Comparison of ENCODE assay signal across 21 cellular contexts in the genomic region with DNA sequence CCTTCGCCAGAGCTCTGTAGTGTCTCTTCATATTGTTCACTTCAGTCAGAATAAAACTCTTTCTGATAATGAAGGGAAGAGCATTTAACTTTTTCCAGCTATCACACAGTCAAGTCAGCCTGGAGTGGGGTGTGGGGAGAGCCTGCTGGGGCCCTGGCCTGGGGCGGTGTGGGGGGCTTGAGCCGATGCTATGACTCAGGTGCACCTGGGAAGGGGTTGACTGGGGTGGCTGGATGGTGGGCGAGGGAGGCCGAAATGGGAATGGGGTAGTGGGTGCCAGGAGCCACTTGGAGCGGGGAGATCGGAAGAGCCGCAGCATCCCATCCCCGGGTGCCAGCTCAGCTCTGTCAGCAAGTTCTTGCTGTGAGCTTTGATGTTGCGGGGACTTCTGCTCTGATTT.
DNase-seq lines count a peak whose midpoint lies in the region; FAIRE-seq and TF ChIP-seq lines count a peak whose summit lies in the region.
"Had no signal": no experiment of that assay in that cellular context is flagged by ENCODE, and none has a peak within 500 bp of the region (broad histone marks: within the 10 kb centered on the region; RNA-seq: fewer than 3 reads in every experiment).

No MANE protein-coding gene starts in this region.

- H3K9me3 ChIP-seq in BLaER1 treated with 17β-estradiol and CSF1 and Interleukin-3, amounts not matched to agents 10 nM and 100 nM (replicated peaks in 1 of 11) = no peaks in the 10 kb centered on the region
- H3K9me3 ChIP-seq in kidney (ENCODE audit: control insufficient read depth in 1 of 2, low read length in 2 of 2) = no peaks in the 10 kb centered on the region
- H3K9me3 ChIP-seq: BE2C had no signal

- H3K4me2 ChIP-seq in BLaER1 treated with 17β-estradiol and CSF1 and Interleukin-3, amounts not matched to agents 10 nM and 100 nM = peak overlapping the region; percentile 34 to 84 (median 78)

- 0 out of 22 replicates have a peak, but pooled peaks cover 0 to 3% (median 0%) of the 10 kb centered on the region in 11 experiments for H3K27me3 ChIP-seq in BLaER1 treated with 17β-estradiol and CSF1 and Interleukin-3, amounts not matched to agents 10 nM and 100 nM
- H3K27me3 ChIP-seq: BE2C had no signal

- H3K27ac ChIP-seq in BLaER1 treated with 17β-estradiol and CSF1 and Interleukin-3, amounts not matched to agents 10 nM and 100 nM = peak overlapping the region in 4 of 11 experiments; percentile 12 to 53 (median 40); a peak in 3 of 22 replicates
- no peak overlapping the region for H3K27ac ChIP-seq in kidney (ENCODE audit: low read depth in 2 of 2, low read length in 2 of 2)

- H3K9ac ChIP-seq in BLaER1 treated with 17β-estradiol and CSF1 and Interleukin-3, amounts not matched to agents 10 nM and 100 nM = peak overlapping the region in 3 of 11 experiments; percentile 14 to 26 (median 20); a peak in 4 of 22 replicates
- H3K9ac ChIP-seq in kidney (ENCODE audit: low read length in 2 of 2) = no peak overlapping the region

- no peak for TF ChIP-seq CTCF in kidney (IDR thresholded peaks at IDR 0.05; ENCODE audit: borderline replicate concordance, extremely low read depth, insufficient read depth)

- DNase-seq in kidney = peak; percentile 61
- DNase-seq in DMS53 (lab: John Stamatoyannopoulos, UW) = no peak
- no peak for DNase-seq in GM12891 (ENCODE audit: insufficient read length, low spot score)
- no peak for DNase-seq in NCI-H524 (lab: John Stamatoyannopoulos, UW)
- DNase-seq: 8988T; ACHN; BE2C; C1 segment of cervical spinal cord; CD4-positive, alpha-beta memory T cell; CD4-positive, CD25-positive, alpha-beta regulatory T cell; CD8-positive, alpha-beta memory T cell; COR-L47; DMS 273 treated with DMSO at 0.1 percent for 48 hours; DMS153; DMS79 treated with DMSO at 0.1 percent for 48 hours; GF-D8 had no signal

- H3K4me3 ChIP-seq in BLaER1 treated with 17β-estradiol and CSF1 and Interleukin-3, amounts not matched to agents 10 nM and 100 nM = peak overlapping the region in 1 of 10 experiments; percentile 21; a peak in 1 of 20 replicates
- no peak overlapping the region for H3K4me3 ChIP-seq in kidney (ENCODE audit: low read length in 2 of 2)

- H3K4me1 ChIP-seq in BLaER1 treated with 17β-estradiol and CSF1 and Interleukin-3, amounts not matched to agents 10 nM and 100 nM = peaks cover 12 to 65% (median 47%) of the 10 kb centered on the region in 10 experiments; a peak in 18 of 20 replicates
- no peaks in the 10 kb centered on the region for H3K4me1 ChIP-seq in kidney (ENCODE audit: control insufficient read depth in 1 of 2, insufficient read depth in 1 of 2, low read depth in 1 of 2, low read length in 2 of 2)

- intact Hi-C loops in kidney (cut with DNase I) = no loop called here

- FAIRE-seq in kidney (lab: Jason Lieb, UNC) (no peak), GM12891 (lab: Jason Lieb, UNC) (no peak)
- FAIRE-seq: A204.1, G401.6, GM12892, GM18507 had no signal

- H3K36me3 ChIP-seq in BLaER1 treated with 17β-estradiol and CSF1 and Interleukin-3, amounts not matched to agents 10 nM and 100 nM = no peaks in the 10 kb centered on the region
- no peaks in the 10 kb centered on the region for H3K36me3 ChIP-seq in kidney (ENCODE audit: control insufficient read depth in 1 of 2, insufficient read depth in 2 of 2, low read length in 2 of 2)
- H3K36me3 ChIP-seq: BE2C had no signal

- TF ChIP-seq POLR2A in GM12891 (IDR thresholded peaks at IDR 0.05; ENCODE audit: low read depth, low read length) = no peak

- H4K20me1 ChIP-seq in BLaER1 treated with 17β-estradiol and CSF1 and Interleukin-3, amounts not matched to agents 10 nM and 100 nM = no peaks in the 10 kb centered on the region; a peak in 1 of 22 replicates

TF ChIP-seq in GM12891, 5 proteins besides CTCF, POLR2A, EP300 and RAD21:
- TF ChIP-seq POLR2AphosphoS5 (IDR thresholded peaks at IDR 0.05; ENCODE audit: low read depth, low read length) = no peak
- no peak for TF ChIP-seq PAX5 (IDR thresholded peaks at IDR 0.05; ENCODE audit: insufficient read depth, low read length, severe bottlenecking)
- no peak for TF ChIP-seq TAF1 (IDR thresholded peaks at IDR 0.05; ENCODE audit: low read depth, low read length)
TF ChIP-seq in GM12891: peak in this region for 0.
